Comparison of ENCODE assay signal across 28 cellular contexts in the genomic region with DNA sequence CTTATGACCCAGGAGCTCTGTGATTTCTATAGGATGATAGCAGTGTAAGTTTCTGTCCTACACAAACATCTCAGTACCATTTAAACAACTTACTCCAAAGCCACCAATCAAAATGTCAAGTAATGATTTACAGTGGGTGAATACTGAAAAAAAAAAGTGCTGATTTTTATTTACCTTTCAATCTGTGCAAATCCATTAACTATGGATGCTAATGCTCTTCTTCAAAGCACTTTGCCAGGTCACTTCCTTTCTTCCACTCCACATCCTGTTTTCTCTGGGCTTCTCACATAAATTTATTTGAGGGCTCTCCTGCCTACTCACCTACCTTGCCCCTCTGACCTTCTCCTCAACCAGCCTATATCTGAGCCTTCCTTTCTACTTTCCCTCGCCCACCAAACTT.
DNase-seq lines count a peak whose midpoint lies in the region; ATAC-seq and TF ChIP-seq lines count a peak whose summit lies in the region.
"Had no signal": no experiment of that assay in that cellular context is flagged by ENCODE, and none has a peak within 500 bp of the region (broad histone marks: within the 10 kb centered on the region; RNA-seq: fewer than 3 reads in every experiment).

No MANE protein-coding gene starts in this region.

- H3K9me3 Mint-ChIP-seq in activated T-cell treated with anti-CD3 and anti-CD28 coated beads, Interleukin-2, amount 50 U/mL, for 72 hours: no peaks in the 10 kb centered on the region
- H3K9me3 Mint-ChIP-seq in mesothelial cell of epicardium: no peaks in the 10 kb centered on the region
- H3K9me3 Mint-ChIP-seq: activated CD4-positive, alpha-beta memory T cell treated with anti-CD3 and anti-CD28 coated beads for 36 hours; HFFc6; neural progenitor cell had no signal

- peak overlapping the region; percentile 3 for H3K27ac Mint-ChIP-seq in activated T-cell treated with anti-CD3 and anti-CD28 coated beads, Interleukin-2, amount 50 U/mL, for 72 hours
- peak overlapping the region; percentile 35 for H3K27ac Mint-ChIP-seq in mesothelial cell of epicardium
- H3K27ac Mint-ChIP-seq: activated CD4-positive, alpha-beta memory T cell treated with anti-CD3 and anti-CD28 coated beads for 36 hours; HFFc6; neural progenitor cell had no signal

- ATAC-seq in activated T-cell treated with anti-CD3 and anti-CD28 coated beads, Interleukin-2, amount 50 U/mL, for 72 hours (replicated peaks in 1 of 2): no peak
- no peak for ATAC-seq in left lung
- ATAC-seq: activated CD4-positive, CD25-positive, alpha-beta regulatory T cell treated with anti-CD3 and anti-CD28 coated beads, Interleukin-2, amount 50 U/mL, for 24 hours; upper lobe of right lung had no signal

- H3K4me1 ChIP-seq in HEK293 (ENCODE audit: control insufficient read depth, insufficient read depth, low read length) (peaks cover 18% of the 10 kb centered on the region; the same call in 1 of the 2 replicates), tibial nerve (no peaks in the 10 kb centered on the region), left lung (no peaks in the 10 kb centered on the region)
- H3K4me1 ChIP-seq: neural progenitor cell, parathyroid adenoma, Peyer's patch, right atrium auricular region, SJSA1, upper lobe of right lung had no signal

- H3K9me3 ChIP-seq in HEK293 (ENCODE audit: control insufficient read depth, insufficient read depth, low read depth, low read length) (no peaks in the 10 kb centered on the region), tibial nerve (no peaks in the 10 kb centered on the region), left lung (no peaks in the 10 kb centered on the region)
- H3K9me3 ChIP-seq: Peyer's patch, right atrium auricular region, SJSA1, upper lobe of right lung had no signal

- H3K4me1 Mint-ChIP-seq in activated T-cell treated with anti-CD3 and anti-CD28 coated beads, Interleukin-2, amount 50 U/mL, for 72 hours (ENCODE audit: low read depth): peaks cover 8% of the 10 kb centered on the region
- peaks cover 53% of the 10 kb centered on the region for H3K4me1 Mint-ChIP-seq in mesothelial cell of epicardium
- H3K4me1 Mint-ChIP-seq: neural progenitor cell had no signal

- H3K4me3 Mint-ChIP-seq in activated T-cell treated with anti-CD3 and anti-CD28 coated beads, Interleukin-2, amount 50 U/mL, for 72 hours: no peak overlapping the region
- no peak overlapping the region for H3K4me3 Mint-ChIP-seq in mesothelial cell of epicardium
- H3K4me3 Mint-ChIP-seq: activated CD4-positive, alpha-beta memory T cell treated with anti-CD3 and anti-CD28 coated beads for 36 hours; HFFc6; neural progenitor cell had no signal

- H3K36me3 ChIP-seq in HEK293 (ENCODE audit: control insufficient read depth in 2 of 2, insufficient read depth in 1 of 2, low read length in 2 of 2) (no peaks in the 10 kb centered on the region), tibial nerve (no peaks in the 10 kb centered on the region), left lung (no peaks in the 10 kb centered on the region)
- H3K36me3 ChIP-seq: neural progenitor cell, Peyer's patch, right atrium auricular region, SJSA1, upper lobe of right lung had no signal

- H3K27ac ChIP-seq in HEK293 (ENCODE audit: extremely low read depth, low read depth, low read length) (no peak overlapping the region), tibial nerve (no peak overlapping the region), RWPE1 (no peak overlapping the region), left lung (no peak overlapping the region)
- H3K27ac ChIP-seq: C4-2B, GM23248, neural progenitor cell, parathyroid adenoma, Peyer's patch, right atrium auricular region, SJSA1, upper lobe of right lung had no signal

- WGBS in tibial nerve, 2 donors: 64 to 68% methylated on average over 1 of the region's 1 CpG

- TF ChIP-seq EP300 in tibial nerve (IDR thresholded peaks at IDR 0.05): no peak

- no peak overlapping the region for H3K4me3 ChIP-seq in HEK293 (ENCODE audit: low read depth, low read length)
- no peak overlapping the region for H3K4me3 ChIP-seq in tibial nerve
- no peak overlapping the region for H3K4me3 ChIP-seq in left lung
- H3K4me3 ChIP-seq: GM23248, neural progenitor cell, Peyer's patch, right atrium auricular region, SJSA1, smooth muscle cell, upper lobe of right lung had no signal

- TF ChIP-seq POLR2A in tibial nerve (IDR thresholded peaks at IDR 0.05): no peak

- DNase-seq in activated T-cell treated with anti-CD3 and anti-CD28 coated beads, Interleukin-2, amount 50 U/mL, for 72 hours: no peak
- no peak for DNase-seq in activated T-cell treated with anti-CD3 and anti-CD28 coated beads, Interleukin-2, amount 50 U/mL, for 1 hour
- DNase-seq in NCI-H748 (lab: John Stamatoyannopoulos, UW; ENCODE audit: unreplicated experiment) (peak; percentile 53), mesothelial cell of epicardium (ENCODE audit: low spot score in 2 of 2, unreplicated experiment in 2 of 2) (no peak), tibial nerve (ENCODE audit: low spot score in 2 of 2) (no peak), RWPE1 (ENCODE audit: low spot score) (no peak), left lung (no peak)
- DNase-seq: activated CD4-positive, alpha-beta memory T cell treated with anti-CD3 and anti-CD28 coated beads for 36 hours; activated CD8-positive, alpha-beta memory T cell treated with anti-CD3 and anti-CD28 coated beads, Interleukin-2, amount 50 U/mL, for 48 hours; activated gamma-delta T cell; central memory CD4-positive, alpha-beta T cell; GM23248; HFFc6; mammary epithelial cell; NCI-H2107; NCI-H446 treated with DMSO at 0.1 percent for 48 hours; Peyer's patch; stimulated activated CD4-positive, alpha-beta T cell treated with anti-CD3 and anti-CD28 coated beads, Interleukin-1b, Interleukin-23, amount 100 ng/mL, for 48 hours; T-helper 1 cell; upper lobe of right lung had no signal

- H3K36me3 Mint-ChIP-seq in activated T-cell treated with anti-CD3 and anti-CD28 coated beads, Interleukin-2, amount 50 U/mL, for 72 hours (ENCODE audit: insufficient read depth in 2 of 2): peaks cover 0 to 2% of the 10 kb centered on the region in 2 donors
- H3K36me3 Mint-ChIP-seq in mesothelial cell of epicardium: no peaks in the 10 kb centered on the region
- H3K36me3 Mint-ChIP-seq: neural progenitor cell had no signal

- intact Hi-C loops in left lung (cut with DNase I): no loop called here

- TF ChIP-seq CTCF in HEK293 (tag by site-specific recombination; IDR thresholded peaks at IDR 0.05): no peak
- TF ChIP-seq CTCF in mesothelial cell of epicardium (IDR thresholded peaks at IDR 0.05; ENCODE audit: unreplicated experiment): no peak
- TF ChIP-seq CTCF in tibial nerve (IDR thresholded peaks at IDR 0.05): no peak
- no peak for TF ChIP-seq CTCF in RWPE1 (conservative IDR thresholded peaks at IDR 0.05; ENCODE audit: low read depth)
- TF ChIP-seq CTCF in left lung (IDR thresholded peaks at IDR 0.05): no peak

- POLR2A ChIA-PET in HEK293 (lab: Yijun Ruan, JAX): interaction anchor here (0.7 kb wide), 1 partner anchor 82 kb away, joined by 4 read pairs; no protein-coding TSS in a partner anchor
- POLR2A ChIA-PET in RWPE1 (lab: Yijun Ruan, JAX; ENCODE audit: low non-redundant PET): no interaction called here

- peaks cover 0 to 53% of the 10 kb centered on the region in 2 donors for H3K27me3 ChIP-seq in tibial nerve
- H3K27me3 ChIP-seq in left lung: peaks cover 52 to 96% of the 10 kb centered on the region in 2 donors
- H3K27me3 ChIP-seq: Peyer's patch had no signal

- CTCF ChIA-PET in HEK293 (lab: Yijun Ruan, JAX): interaction anchor here (0.7 to 1.9 kb wide), 3 partner anchors 20 to 69 kb away, joined by 3 to 6 read pairs (median 6); no protein-coding TSS in a partner anchor
- CTCF ChIA-PET in RWPE1 (lab: Yijun Ruan, JAX): interaction anchor here (0.7 kb wide), 1 partner anchor 17 kb away, joined by 3 read pairs; no protein-coding TSS in a partner anchor

- H3K27me3 Mint-ChIP-seq in activated T-cell treated with anti-CD3 and anti-CD28 coated beads, Interleukin-2, amount 50 U/mL, for 72 hours (ENCODE audit: low read depth): no peaks in the 10 kb centered on the region
- no peaks in the 10 kb centered on the region for H3K27me3 Mint-ChIP-seq in mesothelial cell of epicardium (ENCODE audit: low read depth)
- H3K27me3 Mint-ChIP-seq: activated CD4-positive, alpha-beta memory T cell treated with anti-CD3 and anti-CD28 coated beads for 36 hours had no signal

TF ChIP-seq in HEK293, 187 proteins besides CTCF, POLR2A, EP300 and RAD21 (continues in another document):
- no peak for TF ChIP-seq ZNF350 (tag by site-specific recombination; IDR thresholded peaks at IDR 0.05)
- TF ChIP-seq SP7 (tag by site-specific recombination; IDR thresholded peaks at IDR 0.05): peak; percentile 53; the same call in 1 of the 2 replicates
- TF ChIP-seq ZNF510 (tag by site-specific recombination; IDR thresholded peaks at IDR 0.05; ENCODE audit: insufficient replicate concordance): no peak
- TF ChIP-seq, protein P1, sequence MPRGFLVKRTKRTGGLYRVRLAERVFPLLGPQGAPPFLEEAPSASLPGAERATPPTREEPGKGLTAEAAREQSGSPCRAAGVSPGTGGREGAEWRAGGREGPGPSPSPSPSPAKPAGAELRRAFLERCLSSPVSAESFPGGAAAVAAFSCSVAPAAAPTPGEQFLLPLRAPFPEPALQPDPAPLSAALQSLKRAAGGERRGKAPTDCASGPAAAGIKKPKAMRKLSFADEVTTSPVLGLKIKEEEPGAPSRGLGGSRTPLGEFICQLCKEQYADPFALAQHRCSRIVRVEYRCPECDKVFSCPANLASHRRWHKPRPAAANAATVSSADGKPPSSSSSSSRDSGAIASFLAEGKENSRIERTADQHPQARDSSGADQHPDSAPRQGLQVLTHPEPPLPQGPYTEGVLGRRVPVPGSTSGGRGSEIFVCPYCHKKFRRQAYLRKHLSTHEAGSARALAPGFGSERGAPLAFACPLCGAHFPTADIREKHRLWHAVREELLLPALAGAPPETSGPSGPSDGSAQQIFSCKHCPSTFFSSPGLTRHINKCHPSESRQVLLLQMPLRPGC (tag by site-specific recombination; IDR thresholded peaks at IDR 0.05): no peak
- TF ChIP-seq TCF7L2 (IDR thresholded peaks at IDR 0.05; ENCODE audit: borderline replicate concordance, low read depth, low read length): peak; percentile 55; the same call in 1 of the 2 replicates
- no peak for TF ChIP-seq ZNF560 (tag by site-specific recombination; IDR thresholded peaks at IDR 0.05; ENCODE audit: borderline replicate concordance)
- TF ChIP-seq, protein P2, sequence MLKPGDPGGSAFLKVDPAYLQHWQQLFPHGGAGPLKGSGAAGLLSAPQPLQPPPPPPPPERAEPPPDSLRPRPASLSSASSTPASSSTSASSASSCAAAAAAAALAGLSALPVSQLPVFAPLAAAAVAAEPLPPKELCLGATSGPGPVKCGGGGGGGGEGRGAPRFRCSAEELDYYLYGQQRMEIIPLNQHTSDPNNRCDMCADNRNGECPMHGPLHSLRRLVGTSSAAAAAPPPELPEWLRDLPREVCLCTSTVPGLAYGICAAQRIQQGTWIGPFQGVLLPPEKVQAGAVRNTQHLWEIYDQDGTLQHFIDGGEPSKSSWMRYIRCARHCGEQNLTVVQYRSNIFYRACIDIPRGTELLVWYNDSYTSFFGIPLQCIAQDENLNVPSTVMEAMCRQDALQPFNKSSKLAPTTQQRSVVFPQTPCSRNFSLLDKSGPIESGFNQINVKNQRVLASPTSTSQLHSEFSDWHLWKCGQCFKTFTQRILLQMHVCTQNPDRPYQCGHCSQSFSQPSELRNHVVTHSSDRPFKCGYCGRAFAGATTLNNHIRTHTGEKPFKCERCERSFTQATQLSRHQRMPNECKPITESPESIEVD (tag by site-specific recombination; IDR thresholded peaks at IDR 0.05): peak; percentile 53; the same call in 1 of the 2 replicates
